Comparison of ENCODE assay signal across 24 cellular contexts in the genomic region with DNA sequence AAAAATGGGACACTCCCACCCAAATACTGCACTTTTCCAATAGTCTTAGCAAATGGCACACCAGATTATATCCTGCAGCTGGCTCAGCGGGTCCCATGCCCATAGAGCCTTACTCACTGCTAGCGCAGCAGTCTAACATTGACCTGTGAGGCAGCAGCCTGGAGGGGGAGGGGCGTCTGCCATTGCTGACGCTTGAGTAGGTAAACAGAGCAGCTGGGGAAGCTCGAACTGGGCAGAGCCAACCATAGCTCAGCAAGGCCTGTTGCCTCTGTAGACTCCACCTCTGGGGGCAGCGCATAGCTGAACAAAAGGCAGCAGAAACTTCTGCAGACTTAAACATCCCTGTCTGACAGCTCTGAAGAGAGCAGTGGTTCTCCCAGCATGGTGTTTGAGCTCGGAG.
A peak's percentile ranks its signal among the peaks of the same experiment; 100 is the strongest.
DNase-seq lines count a peak whose midpoint lies in the region; ATAC-seq, FAIRE-seq and TF ChIP-seq lines count a peak whose summit lies in the region.
"Had no signal": no experiment of that assay in that cellular context is flagged by ENCODE, and none has a peak within 500 bp of the region (broad histone marks: within the 10 kb centered on the region; RNA-seq: fewer than 3 reads in every experiment).

No MANE protein-coding gene starts in this region.

- no peak overlapping the region for H3K23ac ChIP-seq in H1 (ENCODE audit: insufficient read length)

- H2AFZ ChIP-seq in H1 (ENCODE audit: low read length): no peak overlapping the region

- no peaks in the 10 kb centered on the region for H3K4me1 Mint-ChIP-seq in activated naive CD8-positive, alpha-beta T cell treated with anti-CD3 and anti-CD28 coated beads for 36 hours
- no peaks in the 10 kb centered on the region for H3K4me1 Mint-ChIP-seq in activated T-helper 17 cell treated with anti-CD3 and anti-CD28 coated beads, Interleukin-2, amount 50 U/mL, for 72 hours

- H2BK5ac ChIP-seq in H1 (ENCODE audit: low read depth, low read length): no peak overlapping the region

- TF ChIP-seq CTCF in H1 (IDR thresholded peaks at IDR 0.05; ENCODE audit: control extremely low read depth in 1 of 3, insufficient read depth in 1 of 3, low read depth in 1 of 3, low read length in 3 of 3): peak; percentile 2 to 29 (median 17); a peak in 3 of 4 replicates

- H3K4me1 ChIP-seq in H1 (replicated peaks in 1 of 4; ENCODE audit: control insufficient read depth in 3 of 4, insufficient read depth in 4 of 4, low read length in 3 of 4): peaks cover 0 to 8% (median 2%) of the 10 kb centered on the region in 4 experiments; a peak in 2 of 7 replicates
- H3K4me1 ChIP-seq: esophagus squamous epithelium, suprapubic skin, uterus had no signal

- H3K9me3 ChIP-seq in H1 (ENCODE audit: insufficient read depth in 2 of 2, low read depth in 1 of 2, low read length in 1 of 2): no peaks in the 10 kb centered on the region
- H3K9me3 ChIP-seq: esophagus squamous epithelium, suprapubic skin, uterus had no signal

- no peak overlapping the region for H3K4me3 ChIP-seq in H1 (ENCODE audit: extremely low read depth in 1 of 4, insufficient read depth in 2 of 4, low read depth in 3 of 4, low read length in 4 of 4)
- H3K4me3 ChIP-seq: BLaER1 treated with 17β-estradiol and CSF1 and Interleukin-3, amounts not matched to agents 10 nM and 100 nM; esophagus squamous epithelium; suprapubic skin; uterus had no signal

- no peak overlapping the region for H2BK12ac ChIP-seq in H1 (ENCODE audit: low read depth, low read length)

- H4K20me1 ChIP-seq in H1 (replicated peaks in 1 of 2; ENCODE audit: control insufficient read depth in 1 of 2, insufficient read depth in 2 of 2, low read length in 2 of 2): no peaks in the 10 kb centered on the region

- H3K4me2 ChIP-seq in H1 (ENCODE audit: insufficient read depth in 1 of 2, low read depth in 2 of 2, low read length in 2 of 2): peak overlapping the region in 1 of 2 experiments; percentile 8; a peak in 1 of 4 replicates
- H3K4me2 ChIP-seq: BLaER1 treated with 17β-estradiol and CSF1 and Interleukin-3, amounts not matched to agents 10 nM and 100 nM had no signal

- H3K27me3 ChIP-seq in H1 (replicated peaks in 1 of 4; ENCODE audit: control insufficient read depth in 3 of 4, extremely low read depth in 1 of 4, insufficient read depth in 3 of 4, low read length in 3 of 4): no peaks in the 10 kb centered on the region
- H3K27me3 ChIP-seq: BLaER1 treated with 17β-estradiol and CSF1 and Interleukin-3, amounts not matched to agents 10 nM and 100 nM; esophagus squamous epithelium; suprapubic skin; uterus had no signal

- H2BK120ac ChIP-seq in H1 (replicated peaks; ENCODE audit: low read depth, low read length): no peak overlapping the region

- POLR2A ChIA-PET in H1 (lab: Charles Lee; ENCODE audit: partially characterized antibody): interaction anchor here (1.2 kb wide), 1 partner anchor 44 kb away, joined by 3 read pairs; no protein-coding TSS in a partner anchor

- H3K79me2 ChIP-seq in H1 (ENCODE audit: control insufficient read depth in 1 of 2, insufficient read depth in 2 of 2, low read length in 2 of 2): no peaks in the 10 kb centered on the region

- H3K27ac ChIP-seq in H1 (ENCODE audit: low read depth, low read length): no peak overlapping the region
- H3K27ac ChIP-seq: BLaER1 treated with 17β-estradiol and CSF1 and Interleukin-3, amounts not matched to agents 10 nM and 100 nM; esophagus squamous epithelium; suprapubic skin; uterus had no signal

- H4K91ac ChIP-seq in H1 (replicated peaks; ENCODE audit: insufficient read length, low read length): no peak overlapping the region

- H3K56ac ChIP-seq in H1 (replicated peaks; ENCODE audit: insufficient read length, low read depth, low read length): no peak overlapping the region

- ATAC-seq in activated T-helper 17 cell treated with anti-CD3 and anti-CD28 coated beads, Interleukin-2, amount 50 U/mL, for 72 hours (replicated peaks): no peak
- no peak for ATAC-seq in GM19351 (IDR thresholded peaks at IDR 0.05; ENCODE audit: unreplicated experiment)
- ATAC-seq: left colon, Right ventricle myocardium inferior had no signal

- H3K36me3 Mint-ChIP-seq in activated naive CD8-positive, alpha-beta T cell treated with anti-CD3 and anti-CD28 coated beads for 36 hours: no peaks in the 10 kb centered on the region
- H3K36me3 Mint-ChIP-seq in activated T-helper 17 cell treated with anti-CD3 and anti-CD28 coated beads, Interleukin-2, amount 50 U/mL, for 72 hours (ENCODE audit: low read depth): no peaks in the 10 kb centered on the region

- H4K5ac ChIP-seq in H1 (ENCODE audit: insufficient read length, low read depth, low read length): no peak overlapping the region

- no peak overlapping the region for H3K9ac ChIP-seq in H1 (replicated peaks in 1 of 4; ENCODE audit: extremely low read depth in 1 of 4, low read depth in 3 of 4, low read length in 3 of 4)
- H3K9ac ChIP-seq: BLaER1 treated with 17β-estradiol and CSF1 and Interleukin-3, amounts not matched to agents 10 nM and 100 nM had no signal

- no peak overlapping the region for H3K4me3 Mint-ChIP-seq in activated naive CD8-positive, alpha-beta T cell treated with anti-CD3 and anti-CD28 coated beads for 36 hours
- no peak overlapping the region for H3K4me3 Mint-ChIP-seq in activated T-helper 17 cell treated with anti-CD3 and anti-CD28 coated beads, Interleukin-2, amount 50 U/mL, for 72 hours

- H3K27me3 Mint-ChIP-seq in activated naive CD8-positive, alpha-beta T cell treated with anti-CD3 and anti-CD28 coated beads for 36 hours: no peaks in the 10 kb centered on the region
- H3K27me3 Mint-ChIP-seq in activated T-helper 17 cell treated with anti-CD3 and anti-CD28 coated beads, Interleukin-2, amount 50 U/mL, for 72 hours: no peaks in the 10 kb centered on the region

- no peak for TF ChIP-seq EP300 in H1 (IDR thresholded peaks at IDR 0.05; ENCODE audit: borderline replicate concordance in 1 of 2, low read depth in 2 of 2, low read length in 2 of 2)

- H2BK20ac ChIP-seq in H1 (ENCODE audit: low read length): no peak overlapping the region

- H3K36me3 ChIP-seq in H1 (ENCODE audit: control insufficient read depth in 2 of 4, insufficient read depth in 4 of 4, low read length in 3 of 4): no peaks in the 10 kb centered on the region
- H3K36me3 ChIP-seq: esophagus squamous epithelium, suprapubic skin, uterus had no signal

- H3K14ac ChIP-seq in H1 (ENCODE audit: insufficient read length): no peak overlapping the region

- H3K27ac Mint-ChIP-seq in activated naive CD8-positive, alpha-beta T cell treated with anti-CD3 and anti-CD28 coated beads for 36 hours: no peak overlapping the region
- no peak overlapping the region for H3K27ac Mint-ChIP-seq in activated T-helper 17 cell treated with anti-CD3 and anti-CD28 coated beads, Interleukin-2, amount 50 U/mL, for 72 hours

- H3K4ac ChIP-seq in H1 (replicated peaks; ENCODE audit: insufficient read length, low read depth, low read length): no peak overlapping the region

- no peak for FAIRE-seq in H1 (lab: Jason Lieb, UNC)
- FAIRE-seq: HTR-8/SVneo, TTC549 had no signal

- 0 out of 4 replicates have a peak, but pooled peaks of 1 of the 2 experiments have one; percentile 15 for TF ChIP-seq RAD21 in H1 (IDR thresholded peaks at IDR 0.05 in 1 of 2, conservative IDR thresholded peaks at IDR 0.05 in 1 of 2; ENCODE audit: low read depth in 2 of 2, low read length in 2 of 2)

- H2AK5ac ChIP-seq in H1 (ENCODE audit: low read depth, low read length): no peak overlapping the region

- no peak overlapping the region for H2BK15ac ChIP-seq in H1 (ENCODE audit: low read length)

- peak; percentile 34 for DNase-seq in NCI-H748 (lab: John Stamatoyannopoulos, UW; ENCODE audit: unreplicated experiment)
- DNase-seq in NCI-H748 treated with DMSO at 0.1 percent for 48 hours (lab: John Stamatoyannopoulos, UW): no peak
- peak; percentile 41 for DNase-seq in NCI-H2196 treated with DMSO at 0.1 percent for 48 hours (lab: John Stamatoyannopoulos, UW; ENCODE audit: unreplicated experiment)
- DNase-seq in H1 (ENCODE audit: low read depth in 1 of 2, low spot score in 2 of 2): no peak
- DNase-seq in retina: peak; percentile 76
- DNase-seq in activated naive CD8-positive, alpha-beta T cell treated with anti-CD3 and anti-CD28 coated beads for 36 hours: no peak
- DNase-seq: activated CD4-positive, alpha-beta T cell treated with anti-CD3 and anti-CD28 coated beads, Interleukin-2, amount 50 U/mL, for 1 hour; activated CD8-positive, alpha-beta memory T cell treated with anti-CD3 and anti-CD28 coated beads, Interleukin-2, amount 50 U/mL, for 48 hours; activated gamma-delta T cell; caudate nucleus; effector CD4-positive, alpha-beta T cell; esophagus squamous epithelium; Kasumi-1; left colon; NCI-H1105; NCI-H446; uterus had no signal

- H3K18ac ChIP-seq in H1 (ENCODE audit: extremely low read depth, low read length): no peak overlapping the region

- H4K8ac ChIP-seq in H1 (ENCODE audit: extremely low read depth, insufficient read depth, low read length): no peak overlapping the region

- WGBS in H1 (ENCODE audit: extremely low coverage in 1 of 2, insufficient coverage in 1 of 2, insufficient read length in 1 of 2, insufficient replicate concordance in 2 of 2, low coverage in 1 of 2, low lambda C conversion rate in 2 of 2, missing lambda C conversion rate in 1 of 2), 2 experiments: 69% methylated on average over 7 of the region's 7 CpGs; no CpG with 5 or more reads in 1 of the 2 experiments

- H3K79me1 ChIP-seq in H1 (ENCODE audit: low read depth, low read length): no peaks in the 10 kb centered on the region

- TF ChIP-seq POLR2A in H1 (IDR thresholded peaks at IDR 0.05; ENCODE audit: control extremely low read depth in 1 of 2, low read depth in 2 of 2, low read length in 2 of 2): no peak

- H3K9me3 Mint-ChIP-seq in activated naive CD8-positive, alpha-beta T cell treated with anti-CD3 and anti-CD28 coated beads for 36 hours: peaks cover 1% of the 10 kb centered on the region
- H3K9me3 Mint-ChIP-seq in activated T-helper 17 cell treated with anti-CD3 and anti-CD28 coated beads, Interleukin-2, amount 50 U/mL, for 72 hours: no peaks in the 10 kb centered on the region

- H3K23me2 ChIP-seq in H1 (ENCODE audit: low read depth, low read length): no peaks in the 10 kb centered on the region

- CTCF ChIA-PET in H1 (lab: Charles Lee; ENCODE audit: partially characterized antibody): interaction anchor here (1.0 to 3.0 kb wide), 11 partner anchors 9 to 186 kb away, joined by 3 to 20 read pairs (median 4); no protein-coding TSS in a partner anchor

TF ChIP-seq in H1, 55 proteins besides CTCF, POLR2A, EP300 and RAD21 (continues in another document):
- TF ChIP-seq TCF12 (IDR thresholded peaks at IDR 0.05; ENCODE audit: low read depth, low read length) (no peak), YY1 (IDR thresholded peaks at IDR 0.05; ENCODE audit: low read depth, low read length) (peak; percentile 69), SIN3A (conservative IDR thresholded peaks at IDR 0.05 in 1 of 2, IDR thresholded peaks at IDR 0.05 in 1 of 2; ENCODE audit: low read depth in 1 of 2, low read length in 2 of 2) (0 out of 4 replicates have a peak, but pooled peaks of 1 of the 2 experiments have one; percentile 35)
- TF ChIP-seq, protein P1, sequence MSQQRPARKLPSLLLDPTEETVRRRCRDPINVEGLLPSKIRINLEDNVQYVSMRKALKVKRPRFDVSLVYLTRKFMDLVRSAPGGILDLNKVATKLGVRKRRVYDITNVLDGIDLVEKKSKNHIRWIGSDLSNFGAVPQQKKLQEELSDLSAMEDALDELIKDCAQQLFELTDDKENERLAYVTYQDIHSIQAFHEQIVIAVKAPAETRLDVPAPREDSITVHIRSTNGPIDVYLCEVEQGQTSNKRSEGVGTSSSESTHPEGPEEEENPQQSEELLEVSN (IDR thresholded peaks at IDR 0.05): no peak

Comparison
In these comparisons a context has a peak if more than half of its experiments do, and no peak if none do; other contexts are left out.
1. DNase-seq: peak in NCI-H748 (single experiment), NCI-H2196 treated with DMSO at 0.1 percent for 48 hours (single experiment) and retina (single experiment); none in NCI-H748 treated with DMSO at 0.1 percent for 48 hours (single experiment), H1 (0 of 2) and activated naive CD8-positive, alpha-beta T cell treated with anti-CD3 and anti-CD28 coated beads for 36 hours (single experiment).